In genomic region chr2:72078773-72079172, GRCh38 we compare ENCODE assay signal across 33 cellular contexts.
"Had no signal": no experiment of that assay in that cellular context is flagged by ENCODE, and none has a peak within 500 bp of the region (broad histone marks: within the 10 kb centered on the region; RNA-seq: fewer than 3 reads in every experiment).

No MANE protein-coding gene starts in this region.

- H3K4me1 ChIP-seq: foreskin keratinocyte, gastrocnemius medialis, heart left ventricle had no signal

- H3K27ac ChIP-seq: brain microvascular endothelial cell, coronary artery, dorsolateral prefrontal cortex, foreskin keratinocyte, gastrocnemius medialis, heart left ventricle had no signal

- H3K4me3 ChIP-seq: coronary artery, dorsolateral prefrontal cortex, gastrocnemius medialis, heart left ventricle had no signal

- H3K36me3 ChIP-seq: brain microvascular endothelial cell, gastrocnemius medialis, heart left ventricle had no signal

- H3K27me3 Mint-ChIP-seq: activated CD4-positive, alpha-beta memory T cell treated with anti-CD3 and anti-CD28 coated beads, Interleukin-2, amount 10 ng/mL, durations not matched to agents 7 days and 5 days; activated CD4-positive, alpha-beta T cell treated with anti-CD3 and anti-CD28 coated beads, Interleukin-2, amount 10 ng/mL, durations not matched to agents 7 days and 5 days; dendritic cell treated with granulocyte-macrophage colony-stimulating factor and Interleukin-4, amounts not matched to agents 40 ng/mL and 50 ng/mL, for 4 days had no signal

- H3K36me3 Mint-ChIP-seq: activated naive CD8-positive, alpha-beta T cell; T-cell had no signal

- FAIRE-seq: astrocyte, bronchial epithelial cell had no signal

- H3K9me3 ChIP-seq: gastrocnemius medialis had no signal

- H3K27me3 ChIP-seq: brain microvascular endothelial cell, gastrocnemius medialis, heart left ventricle had no signal

- DNase-seq: activated CD4-positive, alpha-beta memory T cell treated with anti-CD3 and anti-CD28 coated beads, Interleukin-2, amount 10 ng/mL, durations not matched to agents 7 days and 5 days; activated CD4-positive, alpha-beta T cell treated with anti-CD3 and anti-CD28 coated beads for 1 hour; activated CD4-positive, alpha-beta T cell treated with anti-CD3 and anti-CD28 coated beads for 4 hours; activated CD4-positive, alpha-beta T cell treated with anti-CD3 and anti-CD28 coated beads, Interleukin-2, amount 10 ng/mL, durations not matched to agents 7 days and 5 days; activated CD4-positive, alpha-beta T cell treated with anti-CD3 and anti-CD28 coated beads, Interleukin-2, amount 50 U/mL, for 4 hours; activated CD8-positive, alpha-beta memory T cell treated with anti-CD3 and anti-CD28 coated beads for 24 hours; activated effector memory CD4-positive, alpha-beta T cell treated with Interleukin-2 at 50 U/mL for 16 hours; activated gamma-delta T cell treated with Interleukin-2 at 50 U/mL for 16 hours; activated naive CD4-positive, alpha-beta T cell treated with anti-CD3 and anti-CD28 coated beads, Interleukin-2, amount 50 U/mL, for 16 hours; activated naive CD4-positive, alpha-beta T cell treated with Interleukin-2 at 50 U/mL for 16 hours; activated T-cell treated with anti-CD3 and anti-CD28 coated beads, Interleukin-2, amount 50 U/mL, for 4 hours; amniotic stem cell; anterior cingulate cortex; brain microvascular endothelial cell; dorsolateral prefrontal cortex; effector memory CD4-positive, alpha-beta T cell; endodermal cell; foreskin keratinocyte; gastrocnemius medialis; glutamatergic neuron; heart left ventricle; T-cell; T1000 had no signal

- ATAC-seq: activated T-cell treated with anti-CD3 and anti-CD28 coated beads, Interleukin-2, amount 50 U/mL, for 4 hours; activated T-helper 17 cell treated with anti-CD3 and anti-CD28 coated beads, Interleukin-2, amount 50 U/mL, for 72 hours; esophagus mucosa; foreskin keratinocyte; gastrocnemius medialis; heart left ventricle; T-cell had no signal

- H3K27ac Mint-ChIP-seq: activated CD4-positive, alpha-beta memory T cell treated with anti-CD3 and anti-CD28 coated beads, Interleukin-2, amount 10 ng/mL, durations not matched to agents 7 days and 5 days; activated CD4-positive, alpha-beta T cell treated with anti-CD3 and anti-CD28 coated beads, Interleukin-2, amount 10 ng/mL, durations not matched to agents 7 days and 5 days; activated naive CD8-positive, alpha-beta T cell; activated T-helper 17 cell treated with anti-CD3 and anti-CD28 coated beads, Interleukin-2, amount 50 U/mL, for 72 hours; dendritic cell treated with granulocyte-macrophage colony-stimulating factor and Interleukin-4, amounts not matched to agents 40 ng/mL and 50 ng/mL, for 4 days; endodermal cell; T-cell; T-helper 1 cell treated with Interleukin-12 subunit alpha and Interleukin-12 subunit beta and Interleukin-4 antibody, amounts not matched to agents 30 μg/mL and 1 μg/mL, for 36 hours; T-helper 2 cell treated with Interferon-gamma antibody and Interleukin-4, amounts not matched to agents 5 μg/mL and 100 μg/mL, for 36 hours had no signal

- H3K4me3 Mint-ChIP-seq: activated CD4-positive, alpha-beta memory T cell treated with anti-CD3 and anti-CD28 coated beads, Interleukin-2, amount 10 ng/mL, durations not matched to agents 7 days and 5 days; activated CD4-positive, alpha-beta T cell treated with anti-CD3 and anti-CD28 coated beads, Interleukin-2, amount 10 ng/mL, durations not matched to agents 7 days and 5 days; activated naive CD8-positive, alpha-beta T cell; activated T-cell treated with anti-CD3 and anti-CD28 coated beads, Interleukin-2, amount 50 U/mL, for 4 hours; activated T-helper 17 cell treated with anti-CD3 and anti-CD28 coated beads, Interleukin-2, amount 50 U/mL, for 72 hours; central memory CD8-positive, alpha-beta T cell; dendritic cell treated with granulocyte-macrophage colony-stimulating factor and Interleukin-4, amounts not matched to agents 40 ng/mL and 50 ng/mL, for 4 days; endodermal cell; T-cell; T-helper 1 cell treated with Interleukin-12 subunit alpha and Interleukin-12 subunit beta and Interleukin-4 antibody, amounts not matched to agents 30 μg/mL and 1 μg/mL, for 36 hours; T-helper 2 cell treated with Interferon-gamma antibody and Interleukin-4, amounts not matched to agents 5 μg/mL and 100 μg/mL, for 36 hours had no signal

- H3K4me1 Mint-ChIP-seq: activated CD4-positive, alpha-beta memory T cell treated with anti-CD3 and anti-CD28 coated beads, Interleukin-2, amount 10 ng/mL, durations not matched to agents 7 days and 5 days; activated CD4-positive, alpha-beta T cell treated with anti-CD3 and anti-CD28 coated beads, Interleukin-2, amount 10 ng/mL, durations not matched to agents 7 days and 5 days; activated T-helper 17 cell treated with anti-CD3 and anti-CD28 coated beads, Interleukin-2, amount 50 U/mL, for 72 hours; central memory CD8-positive, alpha-beta T cell; endodermal cell; T-cell had no signal
